Comparison of ENCODE assay signal across 8 cellular contexts in the genomic region with DNA sequence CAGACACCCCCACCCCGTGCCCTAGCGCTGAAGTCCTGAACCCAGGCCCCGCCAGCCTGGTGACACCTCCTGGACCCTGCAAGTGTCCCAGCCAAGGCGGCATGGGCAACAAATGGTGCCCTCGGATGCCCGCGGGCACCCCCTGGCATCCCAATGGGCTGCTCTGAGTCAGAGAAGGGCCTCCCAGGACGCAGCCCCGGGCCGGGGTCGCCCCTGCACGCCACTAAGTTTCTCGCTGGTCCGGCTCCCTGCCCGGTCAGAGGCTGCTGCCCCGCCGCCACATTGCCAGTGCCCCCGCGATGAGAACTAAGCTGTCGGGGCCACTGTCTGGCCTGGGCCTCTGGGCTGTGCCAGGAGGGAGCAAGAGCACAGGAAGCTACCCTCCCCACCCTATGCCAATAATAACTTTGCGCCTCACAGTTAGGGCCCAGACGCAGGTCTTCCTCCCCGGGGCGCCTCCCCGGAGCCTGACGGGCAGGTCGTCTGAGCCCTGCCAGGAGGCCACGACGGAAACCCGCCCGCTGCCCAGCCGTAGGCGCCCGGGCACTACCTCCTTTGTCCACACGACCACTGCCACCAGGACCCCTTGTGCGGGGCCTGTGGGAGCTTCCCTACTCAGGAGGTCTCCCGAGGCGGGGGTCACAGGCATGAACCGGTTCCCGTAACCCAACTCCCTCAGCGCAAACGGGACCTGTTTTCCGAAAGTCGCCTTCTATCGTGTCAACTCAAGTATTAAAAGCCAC. TPM values are rescaled to one million over a fixed set of nuclear protein-coding genes. Genes with fewer than 3 reads are reported as not detected.
DNase-seq lines count a peak whose midpoint lies in the region; FAIRE-seq and TF ChIP-seq lines count a peak whose summit lies in the region.

No MANE protein-coding gene starts in this region.

- DNase-seq in CD8-positive, alpha-beta memory T cell: peak; percentile 21 to 69 (median 49)
- DNase-seq in LNCaP clone FGC (ENCODE audit: low read depth): no peak
- DNase-seq in keratinocyte (ENCODE audit: low read depth, low spot score): no peak
- peak in 5 of 6 experiments; percentile 25 to 69 (median 47) for DNase-seq in stimulated activated naive CD4-positive, alpha-beta T cell (lab: John Stamatoyannopoulos, UW)
- DNase-seq in G401 (ENCODE audit: low spot score): no peak
- DNase-seq in GM10266 (ENCODE audit: extremely low spot score): no peak
- no peak for DNase-seq in NCI-H524 treated with DMSO at 0.1 percent for 48 hours (lab: John Stamatoyannopoulos, UW)

- no peaks in the 10 kb centered on the region for H3K9me3 Mint-ChIP-seq in CD8-positive, alpha-beta memory T cell
- no peaks in the 10 kb centered on the region for H3K9me3 Mint-ChIP-seq in activated naive CD8-positive, alpha-beta T cell (ENCODE audit: low read depth)

- CTCF ChIA-PET in CD8-positive, alpha-beta memory T cell (lab: Charles Lee): interaction anchor here (1.1 to 2.4 kb wide), 6 partner anchors 10 to 333 kb away, joined by 3 to 7 read pairs (median 4); no protein-coding TSS in a partner anchor

- no peaks in the 10 kb centered on the region for H3K9me1 ChIP-seq in keratinocyte (ENCODE audit: control insufficient read depth, extremely low read depth, insufficient read depth, low read length)

- H2AFZ ChIP-seq in keratinocyte (ENCODE audit: control insufficient read depth, low read length): no peak overlapping the region

- peaks cover 45% of the 10 kb centered on the region for H3K4me1 ChIP-seq in CD8-positive, alpha-beta memory T cell (ENCODE audit: insufficient read depth, low read length)
- H3K4me1 ChIP-seq in keratinocyte (ENCODE audit: control insufficient read depth, extremely low read depth, insufficient read depth, low read length): peaks cover 19% of the 10 kb centered on the region

- H3K9me3 ChIP-seq in CD8-positive, alpha-beta memory T cell (ENCODE audit: low read length): no peaks in the 10 kb centered on the region
- H3K9me3 ChIP-seq in keratinocyte (ENCODE audit: control insufficient read depth, low read depth, low read length): no peaks in the 10 kb centered on the region

- peaks cover 20% of the 10 kb centered on the region for H4K20me1 ChIP-seq in keratinocyte (ENCODE audit: control insufficient read depth, extremely low read depth, insufficient read depth, low read length)

- H3K27ac ChIP-seq in CD8-positive, alpha-beta memory T cell (ENCODE audit: low read depth, low read length): peak overlapping the region; percentile 83
- H3K27ac ChIP-seq in keratinocyte (ENCODE audit: control insufficient read depth, insufficient read depth, low read length): no peak overlapping the region

- H3K36me3 Mint-ChIP-seq in CD8-positive, alpha-beta memory T cell: peaks cover 0 to 9% (median 0%) of the 10 kb centered on the region in 3 donors
- H3K36me3 Mint-ChIP-seq in activated naive CD8-positive, alpha-beta T cell: no peaks in the 10 kb centered on the region

- H3K4me3 Mint-ChIP-seq in CD8-positive, alpha-beta memory T cell: peak overlapping the region; percentile 89 to 98 (median 94)
- peak overlapping the region; percentile 90 for H3K4me3 Mint-ChIP-seq in activated naive CD8-positive, alpha-beta T cell

- H3K9ac ChIP-seq in keratinocyte (ENCODE audit: control insufficient read depth, extremely low read depth, insufficient read depth, low read length): peak overlapping the region; percentile 42

- H3K36me3 ChIP-seq in CD8-positive, alpha-beta memory T cell (ENCODE audit: insufficient read depth, low read length): no peaks in the 10 kb centered on the region
- H3K36me3 ChIP-seq in keratinocyte (ENCODE audit: control insufficient read depth in 2 of 2, extremely low read depth in 1 of 2, insufficient read depth in 2 of 2, low read length in 2 of 2): peaks cover 0 to 2% of the 10 kb centered on the region in 2 experiments

- POLR2A ChIA-PET in CD8-positive, alpha-beta memory T cell (lab: Charles Lee): interaction anchor here (0.5 to 1.5 kb wide), 5 partner anchors 23 to 229 kb away, joined by 3 to 4 read pairs (median 4); a partner anchor contains a TSS

- dilution Hi-C loops in keratinocyte (cut with MboI; ENCODE audit: extremely low pct_ligation_motif_present, low sequenced_read_pairs): no loop called here

- H3K79me2 ChIP-seq in keratinocyte (ENCODE audit: control insufficient read depth, insufficient read depth, low read length): peaks cover 32% of the 10 kb centered on the region

- H3K4me1 Mint-ChIP-seq in CD8-positive, alpha-beta memory T cell: peaks cover 30 to 44% (median 35%) of the 10 kb centered on the region in 3 donors
- peaks cover 28% of the 10 kb centered on the region for H3K4me1 Mint-ChIP-seq in activated naive CD8-positive, alpha-beta T cell (ENCODE audit: low read depth)

- H3K27ac Mint-ChIP-seq in CD8-positive, alpha-beta memory T cell: peak overlapping the region; percentile 88 to 98 (median 94)
- H3K27ac Mint-ChIP-seq in activated naive CD8-positive, alpha-beta T cell: peak overlapping the region; percentile 94

- H3K4me2 ChIP-seq in keratinocyte (ENCODE audit: control insufficient read depth, extremely low read depth, insufficient read depth, low read depth, low read length): peak overlapping the region; percentile 97

- no peak for FAIRE-seq in keratinocyte (lab: Jason Lieb, UNC)

- TF ChIP-seq CTCF in LNCaP clone FGC (IDR thresholded peaks at IDR 0.05; ENCODE audit: control insufficient read depth, extremely low read depth, insufficient read depth): no peak
- TF ChIP-seq CTCF in keratinocyte (optimal IDR thresholded peaks at IDR 0.05 in 1 of 3, IDR thresholded peaks at IDR 0.05 in 1 of 3, conservative IDR thresholded peaks at IDR 0.05 in 1 of 3; ENCODE audit: extremely low read depth in 1 of 3, insufficient read depth in 2 of 3, low read length in 3 of 3): peak in 1 of 3 experiments; percentile 9
- no peak for TF ChIP-seq CTCF in GM10266 (IDR thresholded peaks at IDR 0.05; ENCODE audit: control insufficient read depth, insufficient read depth, low read depth, missing control alignments)

- peak overlapping the region; percentile 70 for H3K4me3 ChIP-seq in CD8-positive, alpha-beta memory T cell (ENCODE audit: low read length)
- H3K4me3 ChIP-seq in LNCaP clone FGC (ENCODE audit: low read depth, low read length) (peak overlapping the region; percentile 66), keratinocyte (ENCODE audit: control insufficient read depth in 2 of 3, extremely low read depth in 1 of 3, insufficient read depth in 2 of 3, low read depth in 1 of 3, low read length in 3 of 3) (peak overlapping the region; percentile 60 to 79 (median 76))

- H3K27me3 Mint-ChIP-seq in CD8-positive, alpha-beta memory T cell: no peaks in the 10 kb centered on the region
- no peaks in the 10 kb centered on the region for H3K27me3 Mint-ChIP-seq in activated naive CD8-positive, alpha-beta T cell

- no peaks in the 10 kb centered on the region for H3K27me3 ChIP-seq in CD8-positive, alpha-beta memory T cell (ENCODE audit: insufficient read depth, low read length, poor library complexity, severe bottlenecking)
- peaks cover 15% of the 10 kb centered on the region for H3K27me3 ChIP-seq in keratinocyte (ENCODE audit: control insufficient read depth, extremely low read depth, insufficient read depth, low read length)

- in situ Hi-C loops in G401 (cut with HindIII; ENCODE audit: low sequenced_read_pairs): no loop called here

RNA-seq across cellular contexts. Expression of a gene that starts 1.4 kb away (rescaled TPM):
- total RNA-seq in CD8-positive, alpha-beta memory T cell: 10 to 100 TPM; 15.5 to 16.7 TPM
- 0.71 TPM for polyA plus RNA-seq in CD8-positive, alpha-beta memory T cell
- 0.42 to 0.56 TPM (median 0.54 TPM) in 3 replicates for polyA plus RNA-seq in keratinocyte
- 1.0 TPM for polyA plus RNA-seq in keratinocyte (2011; ENCODE audit: low read depth)
- 0.24 and 1.0 TPM in 2 replicates for polyA plus RNA-seq in keratinocyte (2011; cell fraction: cytosol; rRNA removed)
- 1.2 and 2.0 TPM in 2 replicates for polyA plus RNA-seq in keratinocyte (2011; cell fraction: nucleus; rRNA removed)
- polyA plus RNA-seq in keratinocyte (2012; ENCODE audit: low replicate concordance): 0.90 and 3.0 TPM in 2 replicates
- 0.46 to 0.92 TPM (median 0.51 TPM) in 3 replicates for polyA minus RNA-seq in keratinocyte
- 6.7 TPM for polyA minus RNA-seq in keratinocyte (2011; cell fraction: cytosol; rRNA and poly(A)+ RNA removed)
- polyA minus RNA-seq in keratinocyte (2011; cell fraction: nucleus; rRNA and poly(A)+ RNA removed): 1.7 and 2.3 TPM in 2 replicates
- total RNA-seq in G401 (2014; rRNA removed; shearing (Covaris generic)): 0.55 and 1.2 TPM in 2 replicates

Comparison
In these comparisons a context has a peak if more than half of its experiments do, and no peak if none do; other contexts are left out.
1. DNase-seq: peak in CD8-positive, alpha-beta memory T cell (5 of 5) and stimulated activated naive CD4-positive, alpha-beta T cell (5 of 6); none in LNCaP clone FGC (single experiment), keratinocyte (single experiment), G401 (single experiment), GM10266 (single experiment) and NCI-H524 treated with DMSO at 0.1 percent for 48 hours (single experiment).
2. Peak in every context shown above with its lines, with median percentiles within 50 percentile points of each other: H3K4me3 ChIP-seq.